Comparison of ENCODE assay signal across 22 cellular contexts in the genomic region with DNA sequence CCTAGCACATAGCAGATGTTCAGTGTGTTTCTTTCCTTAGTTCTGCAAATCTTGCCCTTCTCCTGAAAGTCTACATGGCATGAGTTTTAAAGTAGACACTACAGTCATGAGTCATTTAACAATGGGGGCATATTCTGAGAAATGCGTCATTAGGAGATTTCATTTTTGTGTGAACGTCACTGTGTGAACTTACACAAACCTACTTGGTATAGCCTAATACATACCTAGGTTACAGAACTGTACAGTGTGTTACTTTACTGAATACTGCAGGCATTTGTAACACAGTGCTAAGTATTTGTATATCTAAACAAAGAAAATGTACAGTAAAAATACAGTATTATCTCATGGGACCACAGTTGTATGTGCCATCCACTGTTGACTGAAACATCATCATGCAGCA. TPM values are rescaled to one million over a fixed set of nuclear protein-coding genes. Genes with fewer than 3 reads are reported as not detected.
A peak's percentile ranks its signal among the peaks of the same experiment; 100 is the strongest.
DNase-seq lines count a peak whose midpoint lies in the region; ATAC-seq and TF ChIP-seq lines count a peak whose summit lies in the region.
"Had no signal": no experiment of that assay in that cellular context is flagged by ENCODE, and none has a peak within 500 bp of the region (broad histone marks: within the 10 kb centered on the region; RNA-seq: fewer than 3 reads in every experiment).

No MANE protein-coding gene starts in this region.

- peak; percentile 57 to 61 for ATAC-seq in activated T-cell treated with anti-CD3 and anti-CD28 coated beads, Interleukin-2, amount 50 U/mL, for 4 hours
- ATAC-seq in HG03442 (IDR thresholded peaks at IDR 0.05; ENCODE audit: unreplicated experiment) (peak; percentile 53), heart right ventricle (no peak), HG02973 (IDR thresholded peaks at IDR 0.05; ENCODE audit: unreplicated experiment) (no peak)
- ATAC-seq in central memory CD8-positive, alpha-beta T cell (replicated peaks; ENCODE audit: extremely low read depth, poor library complexity, severe bottlenecking): peak; percentile 56
- ATAC-seq in stimulated activated memory B cell treated with anti-CD40 and anti-IgM and Interleukin-4, amounts not matched to agents 10 μg/mL and 1 μg/mL and 100 μg/mL, for 72 hours: peak; percentile 48
- ATAC-seq: foreskin keratinocyte, K562, Right ventricle myocardium inferior had no signal

- no peaks in the 10 kb centered on the region for H3K9me3 Mint-ChIP-seq in activated T-cell treated with anti-CD3 and anti-CD28 coated beads, Interleukin-2, amount 50 U/mL, for 4 hours
- no peaks in the 10 kb centered on the region for H3K9me3 Mint-ChIP-seq in activated T-cell treated with anti-CD3 and anti-CD28 coated beads, Interleukin-2, amount 50 U/mL, for 24 hours
- H3K9me3 Mint-ChIP-seq in central memory CD8-positive, alpha-beta T cell: no peaks in the 10 kb centered on the region
- H3K9me3 Mint-ChIP-seq in stimulated activated memory B cell treated with anti-CD40 and anti-IgM and Interleukin-4, amounts not matched to agents 10 μg/mL and 1 μg/mL and 100 μg/mL, for 72 hours: no peaks in the 10 kb centered on the region
- H3K9me3 Mint-ChIP-seq: activated CD4-positive, alpha-beta memory T cell treated with anti-CD3 and anti-CD28 coated beads, Interleukin-2, amount 10 ng/mL, durations not matched to agents 7 days and 5 days; CD14-positive monocyte; endodermal cell had no signal

- no peak overlapping the region for H3K4me3 ChIP-seq in heart right ventricle
- H3K4me3 ChIP-seq: K562, thyroid gland had no signal

- H3K9me3 ChIP-seq in heart right ventricle: no peaks in the 10 kb centered on the region
- H3K9me3 ChIP-seq: neutrophil, thyroid gland had no signal

- DNase-seq in activated T-cell treated with anti-CD3 and anti-CD28 coated beads, Interleukin-2, amount 50 U/mL, for 4 hours: no peak
- no peak for DNase-seq in activated T-cell treated with anti-CD3 and anti-CD28 coated beads, Interleukin-2, amount 50 U/mL, for 24 hours
- DNase-seq in central memory CD8-positive, alpha-beta T cell (ENCODE audit: low spot score in 2 of 2): no peak
- DNase-seq in heart right ventricle (no peak), SIG-M5 treated with dmso at 0.1 percent for 504 hours (lab: John Stamatoyannopoulos, UW; ENCODE audit: unreplicated experiment) (no peak)
- DNase-seq: activated CD4-positive, alpha-beta memory T cell treated with anti-CD3 and anti-CD28 coated beads, Interleukin-2, amount 10 ng/mL, durations not matched to agents 7 days and 5 days; activated effector memory CD4-positive, alpha-beta T cell treated with Interleukin-2 at 50 U/mL for 16 hours; amygdala; endodermal cell; foreskin keratinocyte; midbrain; NCI-H187 treated with DMSO at 0.1 percent for 48 hours; NCI-H446; stimulated activated CD4-positive, alpha-beta T cell treated with anti-CD3 and anti-CD28 coated beads, Interleukin-12 subunit alpha, Interleukin-12 subunit beta, amount 100 ng/mL, for 4 hours; thyroid gland had no signal

- TF ChIP-seq CTCF in heart right ventricle (IDR thresholded peaks at IDR 0.05): no peak

- H3K36me3 Mint-ChIP-seq in activated T-cell treated with anti-CD3 and anti-CD28 coated beads, Interleukin-2, amount 50 U/mL, for 4 hours (ENCODE audit: insufficient read depth): peaks cover 40% of the 10 kb centered on the region
- H3K36me3 Mint-ChIP-seq in activated T-cell treated with anti-CD3 and anti-CD28 coated beads, Interleukin-2, amount 50 U/mL, for 24 hours (ENCODE audit: low read depth): peaks cover 98% of the 10 kb centered on the region
- H3K36me3 Mint-ChIP-seq in central memory CD8-positive, alpha-beta T cell (ENCODE audit: insufficient read depth): peaks cover 11% of the 10 kb centered on the region
- H3K36me3 Mint-ChIP-seq in stimulated activated memory B cell treated with anti-CD40 and anti-IgM and Interleukin-4, amounts not matched to agents 10 μg/mL and 1 μg/mL and 100 μg/mL, for 72 hours: peaks cover 30% of the 10 kb centered on the region

- no peak overlapping the region for H3K27ac Mint-ChIP-seq in activated T-cell treated with anti-CD3 and anti-CD28 coated beads, Interleukin-2, amount 50 U/mL, for 24 hours
- H3K27ac Mint-ChIP-seq in central memory CD8-positive, alpha-beta T cell (ENCODE audit: low read depth): no peak overlapping the region
- no peak overlapping the region for H3K27ac Mint-ChIP-seq in stimulated activated memory B cell treated with anti-CD40 and anti-IgM and Interleukin-4, amounts not matched to agents 10 μg/mL and 1 μg/mL and 100 μg/mL, for 72 hours
- H3K27ac Mint-ChIP-seq: activated CD4-positive, alpha-beta memory T cell treated with anti-CD3 and anti-CD28 coated beads, Interleukin-2, amount 10 ng/mL, durations not matched to agents 7 days and 5 days had no signal

- intact Hi-C loops in heart right ventricle (cut with DNase I): loop anchor here in 2 of 10 donors (5.0 to 10.0 kb wide), 2 partner anchors 55 to 212 kb away; partner anchors contain the start of gene TRIM45 (in 1 of the 2)

- H3K27me3 ChIP-seq in heart right ventricle: no peaks in the 10 kb centered on the region
- H3K27me3 ChIP-seq: foreskin keratinocyte, neutrophil, thyroid gland had no signal

- peaks cover 24% of the 10 kb centered on the region for H3K4me1 Mint-ChIP-seq in activated T-cell treated with anti-CD3 and anti-CD28 coated beads, Interleukin-2, amount 50 U/mL, for 4 hours (ENCODE audit: low read depth)
- peaks cover 43% of the 10 kb centered on the region for H3K4me1 Mint-ChIP-seq in activated T-cell treated with anti-CD3 and anti-CD28 coated beads, Interleukin-2, amount 50 U/mL, for 24 hours (ENCODE audit: low read depth)
- H3K4me1 Mint-ChIP-seq in central memory CD8-positive, alpha-beta T cell: peaks cover 12% of the 10 kb centered on the region
- no peaks in the 10 kb centered on the region for H3K4me1 Mint-ChIP-seq in stimulated activated memory B cell treated with anti-CD40 and anti-IgM and Interleukin-4, amounts not matched to agents 10 μg/mL and 1 μg/mL and 100 μg/mL, for 72 hours
- H3K4me1 Mint-ChIP-seq: endodermal cell had no signal

- H3K27ac ChIP-seq in heart right ventricle: no peak overlapping the region
- H3K27ac ChIP-seq: foreskin keratinocyte, neutrophil, thyroid gland had no signal

- H3K4me3 Mint-ChIP-seq in activated T-cell treated with anti-CD3 and anti-CD28 coated beads, Interleukin-2, amount 50 U/mL, for 4 hours: no peak overlapping the region
- H3K4me3 Mint-ChIP-seq in activated T-cell treated with anti-CD3 and anti-CD28 coated beads, Interleukin-2, amount 50 U/mL, for 24 hours: no peak overlapping the region
- no peak overlapping the region for H3K4me3 Mint-ChIP-seq in central memory CD8-positive, alpha-beta T cell
- H3K4me3 Mint-ChIP-seq in stimulated activated memory B cell treated with anti-CD40 and anti-IgM and Interleukin-4, amounts not matched to agents 10 μg/mL and 1 μg/mL and 100 μg/mL, for 72 hours: no peak overlapping the region
- H3K4me3 Mint-ChIP-seq: activated CD4-positive, alpha-beta memory T cell treated with anti-CD3 and anti-CD28 coated beads, Interleukin-2, amount 10 ng/mL, durations not matched to agents 7 days and 5 days; CD14-positive monocyte; endodermal cell had no signal

- H3K4me1 ChIP-seq in heart right ventricle: no peaks in the 10 kb centered on the region
- H3K4me1 ChIP-seq: foreskin keratinocyte, thyroid gland had no signal

- H3K36me3 ChIP-seq in heart right ventricle: peaks cover 0 to 40% (median under 1%) of the 10 kb centered on the region in 9 donors

- no peaks in the 10 kb centered on the region for H3K27me3 Mint-ChIP-seq in activated T-cell treated with anti-CD3 and anti-CD28 coated beads, Interleukin-2, amount 50 U/mL, for 4 hours (ENCODE audit: low read depth)
- H3K27me3 Mint-ChIP-seq in activated T-cell treated with anti-CD3 and anti-CD28 coated beads, Interleukin-2, amount 50 U/mL, for 24 hours: no peaks in the 10 kb centered on the region
- no peaks in the 10 kb centered on the region for H3K27me3 Mint-ChIP-seq in central memory CD8-positive, alpha-beta T cell
- no peaks in the 10 kb centered on the region for H3K27me3 Mint-ChIP-seq in stimulated activated memory B cell treated with anti-CD40 and anti-IgM and Interleukin-4, amounts not matched to agents 10 μg/mL and 1 μg/mL and 100 μg/mL, for 72 hours
- H3K27me3 Mint-ChIP-seq: activated CD4-positive, alpha-beta memory T cell treated with anti-CD3 and anti-CD28 coated beads, Interleukin-2, amount 10 ng/mL, durations not matched to agents 7 days and 5 days had no signal

- 93 to 94% methylated on average over 2 of the region's 2 CpGs for WGBS in heart right ventricle, 2 donors

RNA-seq across cellular contexts. Expression of gene TTF2, which starts 10.0 kb away (rescaled TPM):
- total RNA-seq in activated T-cell treated with anti-CD3 and anti-CD28 coated beads, Interleukin-2, amount 50 U/mL, for 4 hours: 10 to 100 TPM; 59.8 to 62.4 (median 60.7) TPM
- total RNA-seq in heart right ventricle: 10 to 100 TPM in 5 of 10 donors, 1 to 10 TPM in 5; 5.0 to 19.0 (median 10.4) TPM
- 1 to 10 TPM; 2.0 to 3.0 TPM for polyA plus RNA-seq in heart right ventricle

RNA-seq across cellular contexts. Expression of gene TRIM45, which starts 51.4 kb away (rescaled TPM):
- under 1 TPM; 0.15 to 0.33 (median 0.21) TPM for total RNA-seq in activated T-cell treated with anti-CD3 and anti-CD28 coated beads, Interleukin-2, amount 50 U/mL, for 4 hours
- total RNA-seq in heart right ventricle: 10 to 100 TPM in 8 of 10 donors, 1 to 10 TPM in 2; 7.5 to 21.6 (median 14.7) TPM
- polyA plus RNA-seq in heart right ventricle: 10 to 100 TPM in 1 of 2 donors, 1 to 10 TPM in 1; 1.3 to 21.1 TPM

Comparison
In these comparisons a context has a peak if more than half of its experiments do, and no peak if none do; other contexts are left out.
1. ATAC-seq: peak in activated T-cell treated with anti-CD3 and anti-CD28 coated beads, Interleukin-2, amount 50 U/mL, for 4 hours (2 of 2), HG03442 (single experiment), central memory CD8-positive, alpha-beta T cell (single experiment) and stimulated activated memory B cell treated with anti-CD40 and anti-IgM and Interleukin-4, amounts not matched to agents 10 μg/mL and 1 μg/mL and 100 μg/mL, for 72 hours (single experiment); none in heart right ventricle (0 of 8) and HG02973 (single experiment).
2. RNA of gene TRIM45, which starts 51.4 kb away (total RNA-seq): 7.5 to 21.6 TPM in heart right ventricle; 0.15 to 0.33 TPM in activated T-cell treated with anti-CD3 and anti-CD28 coated beads, Interleukin-2, amount 50 U/mL, for 4 hours; every median in the first group is over 4 times any median in the second.